ENCODE assay signal across 8 cellular contexts in the genomic region with DNA sequence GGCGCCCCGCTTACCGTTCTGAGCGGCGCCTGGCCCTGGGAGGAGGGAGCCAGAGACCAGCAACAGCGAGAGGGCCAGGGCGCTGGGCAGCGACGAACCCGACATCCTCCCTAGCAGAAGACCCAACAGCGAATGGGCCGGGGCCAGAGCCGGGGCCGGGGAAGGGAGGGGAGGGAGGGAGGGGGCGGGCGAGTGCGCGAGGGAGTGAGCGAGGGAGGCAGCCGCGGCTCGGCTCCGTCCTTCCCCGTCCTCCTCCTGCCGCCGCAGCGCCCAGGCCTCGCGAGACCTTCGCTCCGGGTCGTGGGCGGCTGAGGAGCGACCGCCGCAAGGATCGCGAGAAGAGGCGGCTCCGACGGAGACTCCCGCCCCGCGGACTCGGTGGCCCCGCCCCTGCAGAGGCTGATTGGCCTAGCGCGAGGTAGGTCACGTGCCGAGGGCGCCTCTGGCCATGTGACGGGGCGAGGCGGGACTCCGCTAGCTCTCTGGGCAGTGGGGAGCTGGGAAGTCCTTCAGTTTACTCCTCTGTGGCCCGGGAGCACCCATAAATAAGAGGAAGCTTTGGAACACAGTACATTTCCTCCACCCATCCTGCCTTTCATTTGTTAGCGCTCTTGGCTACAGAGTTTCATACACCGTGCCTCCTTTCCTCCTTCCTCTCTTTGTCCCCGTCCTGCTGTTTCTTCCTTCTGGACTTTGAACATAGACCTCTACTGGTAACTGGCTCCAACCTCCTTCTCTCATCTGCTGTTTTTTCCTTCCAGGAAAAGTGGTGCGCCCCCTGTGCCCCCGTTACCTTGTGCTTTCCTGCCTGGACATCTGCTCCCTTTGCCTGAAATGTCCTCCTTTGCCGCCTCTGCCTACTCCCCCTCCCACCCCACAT. TPM values are rescaled to one million over a fixed set of nuclear protein-coding genes. Genes with fewer than 3 reads are reported as not detected.
DNase-seq lines count a peak whose midpoint lies in the region; ATAC-seq and TF ChIP-seq lines count a peak whose summit lies in the region.

TSS of gene NPTN (minus strand) at position 279 of the 880 bp plus-strand sequence. CDS start at position 105, 174 bp downstream.

- DNase-seq in GF-D8 (lab: John Stamatoyannopoulos, UW) (peak; percentile 90), HEK293T (ENCODE audit: extremely low spot score) (peak; percentile 95), MV-4-11 (lab: John Stamatoyannopoulos, UW) (peak; percentile 97), SK-MEL-5 (ENCODE audit: low read depth, low spot score) (peak; percentile 96), non-pigmented ciliary epithelial cell (ENCODE audit: low read depth) (peak; percentile 78), superior temporal gyrus (ENCODE audit: extremely low spot score) (peak; percentile 98)
- DNase-seq in activated naive CD4-positive, alpha-beta T cell treated with anti-CD3 and anti-CD28 coated beads for 36 hours = peak; percentile 99

- peak within 1 kb of the TSS; percentile 78 for H3K4me3 Mint-ChIP-seq in activated naive CD4-positive, alpha-beta T cell treated with anti-CD3 and anti-CD28 coated beads for 36 hours

- peak in 1 of 4 experiments; percentile 9 for TF ChIP-seq CTCF in gastroesophageal sphincter (IDR thresholded peaks at IDR 0.05)

- H3K27me3 ChIP-seq in gastroesophageal sphincter = no peaks in the 10 kb centered on the region

- H3K27me3 Mint-ChIP-seq in activated naive CD4-positive, alpha-beta T cell treated with anti-CD3 and anti-CD28 coated beads for 36 hours (ENCODE audit: low read depth) = peaks cover 12% of the 10 kb centered on the region

- H3K9me3 ChIP-seq in gastroesophageal sphincter = no peaks in the 10 kb centered on the region

- TF ChIP-seq EP300 in gastroesophageal sphincter (IDR thresholded peaks at IDR 0.05) = no peak

- TF ChIP-seq POLR2A in gastroesophageal sphincter (IDR thresholded peaks at IDR 0.05) = peak; percentile 39 to 58

- CTCF ChIA-PET in HEK293T (lab: Yijun Ruan, JAX) = interaction anchor here (0.7 to 5.0 kb wide), 7 partner anchors 27 to 328 kb away, joined by 3 to 87 read pairs (median 3); no protein-coding TSS in a partner anchor
- CTCF ChIA-PET in activated naive CD4-positive, alpha-beta T cell treated with anti-CD3 and anti-CD28 coated beads for 36 hours (lab: Charles Lee) = interaction anchor here (0.6 to 14.8 kb wide), 8 partner anchors 20 to 684 kb away, joined by 3 to 414 read pairs (median 10); no protein-coding TSS in a partner anchor

- H3K4me1 ChIP-seq in gastroesophageal sphincter = peaks cover 11 to 61% (median 28%) of the 10 kb centered on the region in 3 donors

- H3K36me3 Mint-ChIP-seq in activated naive CD4-positive, alpha-beta T cell treated with anti-CD3 and anti-CD28 coated beads for 36 hours (ENCODE audit: low read depth) = no peaks in the 10 kb centered on the region

- peak within 1 kb of the TSS; percentile 86 to 91 for H3K4me3 ChIP-seq in gastroesophageal sphincter

- H3K36me3 ChIP-seq in gastroesophageal sphincter = no peaks in the 10 kb centered on the region

- H3K27ac ChIP-seq in gastroesophageal sphincter = peak within 1 kb of the TSS; percentile 95 to 100 (median 98)

- WGBS in gastroesophageal sphincter (ENCODE audit: low coverage in 1 of 2), 2 donors = 0 to 4% methylated on average over 5 to 23 of the region's 62 CpGs

- peaks cover 52% of the 10 kb centered on the region for H3K4me1 Mint-ChIP-seq in activated naive CD4-positive, alpha-beta T cell treated with anti-CD3 and anti-CD28 coated beads for 36 hours (ENCODE audit: low read depth)

- in situ Hi-C loops in SK-MEL-5 (cut with HindIII; ENCODE audit: low pct_unique_long_range_greater_than_20kb, low sequenced_read_pairs) = no loop called here

- H3K9me3 Mint-ChIP-seq in activated naive CD4-positive, alpha-beta T cell treated with anti-CD3 and anti-CD28 coated beads for 36 hours = no peaks in the 10 kb centered on the region

- ATAC-seq in gastroesophageal sphincter = peak; percentile 95

- H3K27ac Mint-ChIP-seq in activated naive CD4-positive, alpha-beta T cell treated with anti-CD3 and anti-CD28 coated beads for 36 hours = no peak within 1 kb of the TSS

- intact Hi-C loops in activated naive CD4-positive, alpha-beta T cell treated with anti-CD3 and anti-CD28 coated beads for 36 hours (cut with micrococcal nuclease) = loop anchor here (1.0 to 10.0 kb wide), 5 partner anchors 17 to 1519 kb away; partner anchors contain the start of genes ARIH1, MYO9A, NEO1 and SENP8

- POLR2A ChIA-PET in HEK293T (lab: Yijun Ruan, JAX) = interaction anchor here (0.6 to 4.6 kb wide), 25 partner anchors 10 to 186 kb away, joined by 3 to 38 read pairs (median 5); no protein-coding TSS in a partner anchor

TF ChIP-seq in HEK293T, 16 proteins besides CTCF, POLR2A, EP300 and RAD21:
- TF ChIP-seq L3MBTL2 (conservative IDR thresholded peaks at IDR 0.05) (peak; percentile 79), FOXM1 (IDR thresholded peaks at IDR 0.05; ENCODE audit: borderline replicate concordance) (no peak), FOXA1 (IDR thresholded peaks at IDR 0.05) (no peak)

RNA-seq across cellular contexts. Expression of gene NPTN, which starts in this region (rescaled TPM):
- 67.0 and 83.3 TPM in 2 replicates for total RNA-seq in SK-MEL-5 (2014; rRNA removed; shearing (Covaris generic))
- 122 and 127 TPM in 2 replicates for polyA plus RNA-seq in SK-MEL-5 (2015; cell fraction: cytosol; rRNA removed)
- polyA plus RNA-seq in SK-MEL-5 (2015; cell fraction: nucleus; rRNA removed) = 95.1 and 98.2 TPM in 2 replicates
- 10 to 100 TPM; 20.8 to 22.8 TPM for total RNA-seq in activated naive CD4-positive, alpha-beta T cell treated with anti-CD3 and anti-CD28 coated beads for 36 hours
- 100 to 1,000 TPM; 261 to 338 (median 333) TPM for total RNA-seq in gastroesophageal sphincter

Comparison
In these comparisons a context has a peak if more than half of its experiments do, and no peak if none do; other contexts are left out.
1. Peak in every context shown above with its lines: DNase-seq, ATAC-seq, H3K4me3 ChIP-seq and H3K27ac ChIP-seq.